Comparison of ENCODE assay signal across 17 cellular contexts in genomic region chr19:16202320-16203255, GRCh38. TPM values are rescaled to one million over a fixed set of nuclear protein-coding genes. Genes with fewer than 3 reads are reported as not detected.
DNase-seq lines count a peak whose midpoint lies in the region; ATAC-seq, FAIRE-seq and TF ChIP-seq lines count a peak whose summit lies in the region.
"Had no signal": no experiment of that assay in that cellular context is flagged by ENCODE, and none has a peak within 500 bp of the region (broad histone marks: within the 10 kb centered on the region; RNA-seq: fewer than 3 reads in every experiment).

No MANE protein-coding gene starts in this region.

- H2AFZ ChIP-seq in astrocyte (ENCODE audit: low read depth, low read length): no peak overlapping the region
- no peak overlapping the region for H2AFZ ChIP-seq in neuronal stem cell (ENCODE audit: low read length)

- peaks cover 6 to 44% (median 25%) of the 10 kb centered on the region in 4 donors for H3K4me1 Mint-ChIP-seq in CD4-positive, CD25-positive, alpha-beta regulatory T cell
- H3K4me1 Mint-ChIP-seq in astrocyte (ENCODE audit: low read depth, unreplicated experiment): peaks cover 16% of the 10 kb centered on the region
- H3K4me1 Mint-ChIP-seq in naive thymus-derived CD4-positive, alpha-beta T cell: peaks cover 43 to 55% (median 52%) of the 10 kb centered on the region in 7 donors

- H3K4me3 Mint-ChIP-seq in CD4-positive, CD25-positive, alpha-beta regulatory T cell: peak overlapping the region; percentile 29 to 70 (median 48)
- H3K4me3 Mint-ChIP-seq in astrocyte (ENCODE audit: unreplicated experiment): no peak overlapping the region
- no peak overlapping the region for H3K4me3 Mint-ChIP-seq in naive thymus-derived CD4-positive, alpha-beta T cell
- H3K4me3 Mint-ChIP-seq: activated CD4-positive, alpha-beta T cell treated with anti-CD3 and anti-CD28 coated beads, Interleukin-2, amount 10 ng/mL, durations not matched to agents 24 days and 14 days; nephron progenitor cell had no signal

- H4K8ac ChIP-seq in neuronal stem cell (ENCODE audit: low read depth, low read length): no peak overlapping the region

- H3K18ac ChIP-seq in neuronal stem cell (ENCODE audit: low read length): no peak overlapping the region

- CTCF ChIA-PET in naive thymus-derived CD4-positive, alpha-beta T cell (lab: Charles Lee): no interaction called here

- no CpG with 5 or more reads among the region's 22 CpGs for WGBS in neuronal stem cell (ENCODE audit: extremely low coverage in 2 of 2, insufficient read length in 2 of 2, insufficient replicate concordance in 1 of 2), 2 donors

- peaks cover 64% of the 10 kb centered on the region for H3K79me2 ChIP-seq in astrocyte (ENCODE audit: insufficient read depth, low read length)

- H2BK12ac ChIP-seq in neuronal stem cell (ENCODE audit: low read length): no peak overlapping the region

- H2BK120ac ChIP-seq in neuronal stem cell (ENCODE audit: low read depth, low read length): no peak overlapping the region

- H3K27me3 Mint-ChIP-seq in CD4-positive, CD25-positive, alpha-beta regulatory T cell: no peaks in the 10 kb centered on the region
- H3K27me3 Mint-ChIP-seq in astrocyte (ENCODE audit: low read depth, unreplicated experiment): no peaks in the 10 kb centered on the region
- no peaks in the 10 kb centered on the region for H3K27me3 Mint-ChIP-seq in naive thymus-derived CD4-positive, alpha-beta T cell
- H3K27me3 Mint-ChIP-seq: activated CD4-positive, alpha-beta T cell treated with anti-CD3 and anti-CD28 coated beads, Interleukin-2, amount 10 ng/mL, durations not matched to agents 24 days and 14 days had no signal

- H3K27ac Mint-ChIP-seq in CD4-positive, CD25-positive, alpha-beta regulatory T cell: peak overlapping the region in 2 of 3 donors; percentile 65 to 68
- H3K27ac Mint-ChIP-seq in astrocyte (ENCODE audit: unreplicated experiment): no peak overlapping the region
- H3K27ac Mint-ChIP-seq in naive thymus-derived CD4-positive, alpha-beta T cell: peak overlapping the region in 6 of 9 donors; percentile 7 to 65 (median 54)
- H3K27ac Mint-ChIP-seq: nephron progenitor cell had no signal

- peaks cover 0 to 2% (median 0%) of the 10 kb centered on the region in 7 donors for H3K9me3 Mint-ChIP-seq in CD4-positive, CD25-positive, alpha-beta regulatory T cell
- H3K9me3 Mint-ChIP-seq in astrocyte (ENCODE audit: unreplicated experiment): no peaks in the 10 kb centered on the region
- no peaks in the 10 kb centered on the region for H3K9me3 Mint-ChIP-seq in naive thymus-derived CD4-positive, alpha-beta T cell
- H3K9me3 Mint-ChIP-seq: activated CD4-positive, alpha-beta T cell treated with anti-CD3 and anti-CD28 coated beads, Interleukin-2, amount 10 ng/mL, durations not matched to agents 24 days and 14 days; nephron progenitor cell had no signal

- H3K14ac ChIP-seq in neuronal stem cell (ENCODE audit: low read length): no peak overlapping the region

- no peak for DNase-seq in CD4-positive, CD25-positive, alpha-beta regulatory T cell
- DNase-seq in GM19239 (ENCODE audit: insufficient read length, low spot score): no peak
- peak; percentile 23 for DNase-seq in astrocyte (ENCODE audit: low read depth)
- DNase-seq in naive thymus-derived CD4-positive, alpha-beta T cell: no peak
- no peak for DNase-seq in neuronal stem cell (ENCODE audit: low spot score)
- DNase-seq in H4 (ENCODE audit: low spot score): no peak
- DNase-seq in dermis blood vessel endothelial cell: no peak
- DNase-seq: activated CD4-positive, alpha-beta T cell treated with anti-CD3 and anti-CD28 coated beads, Interleukin-2, amount 10 ng/mL, durations not matched to agents 24 days and 14 days; activated gamma-delta T cell; NCI-H1105 treated with DMSO at 0.1 percent for 48 hours; NCI-H510A; nephron progenitor cell had no signal

- POLR2A ChIA-PET in naive thymus-derived CD4-positive, alpha-beta T cell (lab: Charles Lee): interaction anchor here (0.6 to 1.7 kb wide), 4 partner anchors 16 to 180 kb away, joined by 3 to 5 read pairs (median 3); partner anchors contain the start of gene KLF2

- no peak overlapping the region for H3K23ac ChIP-seq in neuronal stem cell (ENCODE audit: low read depth, low read length, poor library complexity)

- peaks cover 27% of the 10 kb centered on the region for H3K36me3 Mint-ChIP-seq in CD4-positive, CD25-positive, alpha-beta regulatory T cell
- peaks cover 21% of the 10 kb centered on the region for H3K36me3 Mint-ChIP-seq in astrocyte (ENCODE audit: low read depth, unreplicated experiment)
- peaks cover 6 to 33% (median 19%) of the 10 kb centered on the region in 5 donors for H3K36me3 Mint-ChIP-seq in naive thymus-derived CD4-positive, alpha-beta T cell

- no peak overlapping the region for H2BK5ac ChIP-seq in neuronal stem cell (ENCODE audit: low read length)

- intact Hi-C loops in naive thymus-derived CD4-positive, alpha-beta T cell (cut with micrococcal nuclease): no loop called here

- H3K27me3 ChIP-seq in CD4-positive, CD25-positive, alpha-beta regulatory T cell (ENCODE audit: control insufficient read depth, insufficient read depth, low read length): no peaks in the 10 kb centered on the region
- no peaks in the 10 kb centered on the region for H3K27me3 ChIP-seq in astrocyte (ENCODE audit: insufficient read depth, low read length)
- no peaks in the 10 kb centered on the region for H3K27me3 ChIP-seq in naive thymus-derived CD4-positive, alpha-beta T cell (ENCODE audit: control insufficient read depth in 2 of 2, insufficient read depth in 2 of 2, low read length in 2 of 2)
- no peaks in the 10 kb centered on the region for H3K27me3 ChIP-seq in neuronal stem cell (ENCODE audit: control insufficient read depth in 3 of 3, insufficient read depth in 3 of 3, low read depth in 1 of 3, low read length in 3 of 3)

- H4K91ac ChIP-seq in neuronal stem cell (ENCODE audit: low read depth, low read length, poor library complexity): no peak overlapping the region

- no peak overlapping the region for H2BK15ac ChIP-seq in neuronal stem cell (ENCODE audit: low read length)

- H3K9ac ChIP-seq in astrocyte (ENCODE audit: low read length): no peak overlapping the region
- H3K9ac ChIP-seq in neuronal stem cell (ENCODE audit: low read depth, low read length, poor library complexity): no peak overlapping the region

- peaks cover 74% of the 10 kb centered on the region for H4K20me1 ChIP-seq in astrocyte (ENCODE audit: insufficient read depth, low read length)

- no peak overlapping the region for H3K4me3 ChIP-seq in CD4-positive, CD25-positive, alpha-beta regulatory T cell (ENCODE audit: low read depth, low read length)
- no peak overlapping the region for H3K4me3 ChIP-seq in astrocyte (ENCODE audit: insufficient read depth, low read depth, low read length)
- H3K4me3 ChIP-seq in naive thymus-derived CD4-positive, alpha-beta T cell (ENCODE audit: low read length): no peak overlapping the region
- H3K4me3 ChIP-seq in neuronal stem cell (ENCODE audit: low read length in 2 of 2): no peak overlapping the region

- H3K79me1 ChIP-seq in neuronal stem cell (ENCODE audit: low read depth, low read length): peaks cover 9% of the 10 kb centered on the region

- peaks cover 36% of the 10 kb centered on the region for H3K36me3 ChIP-seq in CD4-positive, CD25-positive, alpha-beta regulatory T cell (ENCODE audit: control insufficient read depth, insufficient read depth, low read length)
- H3K36me3 ChIP-seq in astrocyte (ENCODE audit: insufficient read depth, low read length): peaks cover 17% of the 10 kb centered on the region
- peaks cover 4 to 76% (median 11%) of the 10 kb centered on the region in 3 experiments for H3K36me3 ChIP-seq in naive thymus-derived CD4-positive, alpha-beta T cell (ENCODE audit: control insufficient read depth in 2 of 3, insufficient read depth in 3 of 3, low read length in 3 of 3)
- peaks cover 32 to 74% of the 10 kb centered on the region in 2 donors for H3K36me3 ChIP-seq in neuronal stem cell (replicated peaks in 1 of 2; ENCODE audit: control insufficient read depth in 2 of 2, insufficient read depth in 2 of 2, low read length in 2 of 2)

- ATAC-seq in CD4-positive, CD25-positive, alpha-beta regulatory T cell (ENCODE audit: low read depth in 2 of 2): no peak
- no peak for ATAC-seq in naive thymus-derived CD4-positive, alpha-beta T cell
- no peak for ATAC-seq in GM18498 (IDR thresholded peaks at IDR 0.05; ENCODE audit: unreplicated experiment)
- ATAC-seq: left lobe of liver had no signal

- H3K4me2 ChIP-seq in astrocyte (ENCODE audit: low read length) (no peak overlapping the region), neuronal stem cell (ENCODE audit: insufficient read depth, low read length, poor library complexity, severe bottlenecking) (no peak overlapping the region)

- no peaks in the 10 kb centered on the region for H3K9me3 ChIP-seq in CD4-positive, CD25-positive, alpha-beta regulatory T cell (ENCODE audit: control insufficient read depth in 2 of 2, low read length in 2 of 2)
- H3K9me3 ChIP-seq in astrocyte (ENCODE audit: insufficient read depth, low read depth, low read length) (no peaks in the 10 kb centered on the region), neuronal stem cell (replicated peaks in 1 of 2; ENCODE audit: control insufficient read depth in 2 of 2, insufficient read depth in 1 of 2, low read depth in 1 of 2, low read length in 2 of 2) (no peaks in the 10 kb centered on the region)
- H3K9me3 ChIP-seq in naive thymus-derived CD4-positive, alpha-beta T cell (ENCODE audit: control insufficient read depth in 2 of 3, low read length in 3 of 3): no peaks in the 10 kb centered on the region

- H2AK5ac ChIP-seq in neuronal stem cell (ENCODE audit: low read depth, low read length): no peak overlapping the region

- H3K4me1 ChIP-seq in CD4-positive, CD25-positive, alpha-beta regulatory T cell (ENCODE audit: control insufficient read depth, insufficient read depth, low read length, poor library complexity, severe bottlenecking): peaks cover 23% of the 10 kb centered on the region
- H3K4me1 ChIP-seq in astrocyte (ENCODE audit: insufficient read depth, low read length) (peaks cover 9% of the 10 kb centered on the region), neuronal stem cell (ENCODE audit: control insufficient read depth in 2 of 2, insufficient read depth in 1 of 2, low read depth in 1 of 2, low read length in 2 of 2) (peaks cover 2 to 3% of the 10 kb centered on the region in 2 donors)
- H3K4me1 ChIP-seq in naive thymus-derived CD4-positive, alpha-beta T cell (ENCODE audit: control insufficient read depth in 2 of 2, insufficient read depth in 2 of 2, low read length in 2 of 2): peaks cover 10 to 15% of the 10 kb centered on the region in 2 donors

- H3K4ac ChIP-seq in neuronal stem cell (ENCODE audit: low read length): no peak overlapping the region

- peak; percentile 23 for FAIRE-seq in GM19239 (lab: Jason Lieb, UNC)
- FAIRE-seq in astrocyte (lab: Jason Lieb, UNC): no peak

- H3K27ac ChIP-seq in CD4-positive, CD25-positive, alpha-beta regulatory T cell (ENCODE audit: insufficient read depth, low read length, poor library complexity, severe bottlenecking): no peak overlapping the region
- H3K27ac ChIP-seq in astrocyte (ENCODE audit: low read depth, low read length) (no peak overlapping the region), neuronal stem cell (replicated peaks; ENCODE audit: low read length) (no peak overlapping the region)
- no peak overlapping the region for H3K27ac ChIP-seq in naive thymus-derived CD4-positive, alpha-beta T cell (ENCODE audit: low read depth, low read length)

- TF ChIP-seq CTCF in astrocyte (IDR thresholded peaks at IDR 0.05; ENCODE audit: insufficient read depth, low read depth, low read length): no peak

RNA-seq across cellular contexts. Expression of gene AP1M1, which starts 4.9 kb away (rescaled TPM):
- total RNA-seq in CD4-positive, CD25-positive, alpha-beta regulatory T cell: 108 TPM
- 100 to 1,000 TPM; 153 to 161 (median 159) TPM for polyA plus RNA-seq in CD4-positive, CD25-positive, alpha-beta regulatory T cell
- 87.6 and 90.8 TPM in 2 replicates for total RNA-seq in astrocyte
- total RNA-seq in naive thymus-derived CD4-positive, alpha-beta T cell: 100 to 1,000 TPM in 4 of 5 experiments, 10 to 100 TPM in 1; 94.9 to 149 (median 125) TPM
- polyA plus RNA-seq in naive thymus-derived CD4-positive, alpha-beta T cell: 100 to 1,000 TPM; 134 to 169 TPM
- polyA plus RNA-seq in neuronal stem cell (2013, experiment 1 of 2): 44.3 TPM
- polyA plus RNA-seq in neuronal stem cell (2013, experiment 2 of 2): 44.6 TPM
- total RNA-seq in H4 (2014; rRNA removed; shearing (Covaris generic)): 88.8 and 95.9 TPM in 2 replicates
- total RNA-seq in dermis blood vessel endothelial cell: 65.9 and 108 TPM in 2 replicates

RNA-seq across cellular contexts. Expression of gene FAM32A, which starts 17.4 kb away (rescaled TPM):
- 49.4 TPM for total RNA-seq in CD4-positive, CD25-positive, alpha-beta regulatory T cell
- polyA plus RNA-seq in CD4-positive, CD25-positive, alpha-beta regulatory T cell: 100 to 1,000 TPM; 153 to 168 (median 157) TPM
- total RNA-seq in astrocyte: 95.4 and 106 TPM in 2 replicates
- total RNA-seq in naive thymus-derived CD4-positive, alpha-beta T cell: 10 to 100 TPM; 45.9 to 69.4 (median 65.9) TPM
- 100 to 1,000 TPM; 139 to 177 TPM for polyA plus RNA-seq in naive thymus-derived CD4-positive, alpha-beta T cell
- polyA plus RNA-seq in neuronal stem cell (2013, experiment 1 of 2): 87.0 TPM
- polyA plus RNA-seq in neuronal stem cell (2013, experiment 2 of 2): 83.2 TPM
- total RNA-seq in H4 (2014; rRNA removed; shearing (Covaris generic)): 230 and 257 TPM in 2 replicates
- 144 and 166 TPM in 2 replicates for total RNA-seq in dermis blood vessel endothelial cell

RNA-seq across cellular contexts. Expression of gene CIB3, which starts 29.3 kb away (rescaled TPM):
- not detected for total RNA-seq in CD4-positive, CD25-positive, alpha-beta regulatory T cell
- not detected for polyA plus RNA-seq in CD4-positive, CD25-positive, alpha-beta regulatory T cell
- not detected in 2 replicates for total RNA-seq in astrocyte
- total RNA-seq in naive thymus-derived CD4-positive, alpha-beta T cell: not detected
- not detected for polyA plus RNA-seq in naive thymus-derived CD4-positive, alpha-beta T cell
- polyA plus RNA-seq in neuronal stem cell (2013, experiment 1 of 2): not detected
- not detected for polyA plus RNA-seq in neuronal stem cell (2013, experiment 2 of 2)
- total RNA-seq in H4 (2014; rRNA removed; shearing (Covaris generic)): not detected in 2 replicates
- total RNA-seq in dermis blood vessel endothelial cell: not detected in 2 replicates
- total RNA-seq: activated CD4-positive, alpha-beta T cell treated with anti-CD3 and anti-CD28 coated beads, Interleukin-2, amount 10 ng/mL, durations not matched to agents 24 days and 14 days; cardiac septum; epithelial cell of proximal tubule; left lobe of liver; subcutaneous adipose tissue had no signal

RNA-seq across cellular contexts. Expression of gene HSH2D, which starts 59.1 kb away (rescaled TPM):
- 45.5 TPM for total RNA-seq in CD4-positive, CD25-positive, alpha-beta regulatory T cell
- 10 to 100 TPM in 3 of 4 donors, 1 to 10 TPM in 1; 8.8 to 17.0 (median 12.4) TPM for polyA plus RNA-seq in CD4-positive, CD25-positive, alpha-beta regulatory T cell
- not detected in 2 replicates for total RNA-seq in astrocyte
- 10 to 100 TPM; 20.0 to 60.0 (median 46.4) TPM for total RNA-seq in naive thymus-derived CD4-positive, alpha-beta T cell
- polyA plus RNA-seq in naive thymus-derived CD4-positive, alpha-beta T cell: 10 to 100 TPM in 1 of 2 donors, 1 to 10 TPM in 1; 7.2 to 17.8 TPM
- 0.01 TPM for polyA plus RNA-seq in neuronal stem cell (2013, experiment 1 of 2)
- 0.04 TPM for polyA plus RNA-seq in neuronal stem cell (2013, experiment 2 of 2)
- not detected in 2 replicates for total RNA-seq in H4 (2014; rRNA removed; shearing (Covaris generic))
- 0.05 TPM in 1 of 2 replicates, not detected in the other for total RNA-seq in dermis blood vessel endothelial cell

Comparison
In these comparisons a context has a peak if more than half of its experiments do, and no peak if none do; other contexts are left out.
1. H3K4me3 Mint-ChIP-seq: peak in CD4-positive, CD25-positive, alpha-beta regulatory T cell (4 of 4); none in astrocyte (single experiment) and naive thymus-derived CD4-positive, alpha-beta T cell (0 of 10).